Comparison of ENCODE assay signal across 8 cellular contexts in genomic region chr6:99330159-99330558, GRCh38. TPM values are rescaled to one million over a fixed set of nuclear protein-coding genes. Genes with fewer than 3 reads are reported as not detected.
DNase-seq lines count a peak whose midpoint lies in the region; ATAC-seq and TF ChIP-seq lines count a peak whose summit lies in the region.

No MANE protein-coding gene starts in this region.

- no peak overlapping the region for H3K27ac Mint-ChIP-seq in Calu3 (ENCODE audit: unreplicated experiment)

- no peaks in the 10 kb centered on the region for H3K36me3 Mint-ChIP-seq in Calu3 (ENCODE audit: insufficient read depth, unreplicated experiment)

- no peaks in the 10 kb centered on the region for H3K27me3 Mint-ChIP-seq in Calu3 (ENCODE audit: unreplicated experiment)

- no TSS peak for BruUV-seq in Calu3 (replicated peaks; lab: Mats Ljungman, UMichigan)

- ATAC-seq in GM19324 (IDR thresholded peaks at IDR 0.05; ENCODE audit: low FRiP score, unreplicated experiment) (peak; percentile 70), HG03196 (IDR thresholded peaks at IDR 0.05; ENCODE audit: unreplicated experiment) (peak; percentile 76)

- intact Hi-C loops in Calu3 (cut with micrococcal nuclease; ENCODE audit: unreplicated experiment) = loop anchor here (1.0 to 2.0 kb wide), 2 partner anchors 95 to 493 kb away; partner anchors contain the start of gene PNISR

- peak; percentile 52 for DNase-seq in Calu3
- peak; percentile 34 to 62 for DNase-seq in NOMO-1 (lab: John Stamatoyannopoulos, UW; ENCODE audit: unreplicated experiment in 2 of 2)
- peak; percentile 45 for DNase-seq in activated T-cell treated with anti-CD3 and anti-CD28 coated beads for 24 hours (ENCODE audit: low read depth)
- peak; percentile 75 for DNase-seq in fibroblast of the aortic adventitia (ENCODE audit: low read depth)
- DNase-seq in pons (ENCODE audit: low spot score) = peak; percentile 76
- no peak for DNase-seq in cerebellar nuclear complex (lab: John Stamatoyannopoulos, UW)

- peak; percentile 66 for TF ChIP-seq CTCF in Calu3 (IDR thresholded peaks at IDR 0.05; ENCODE audit: unreplicated experiment)
- peak; percentile 81 for TF ChIP-seq CTCF in fibroblast of the aortic adventitia (IDR thresholded peaks at IDR 0.05; ENCODE audit: insufficient read depth, low read length)

- no peak overlapping the region for H3K4me3 Mint-ChIP-seq in Calu3 (ENCODE audit: low read depth, unreplicated experiment)

- CTCF ChIA-PET in Calu3 (lab: Charles Lee) = interaction anchor here (0.5 to 1.3 kb wide), 5 partner anchors 14 to 102 kb away, joined by 3 to 4 read pairs (median 3); partner anchors contain the start of gene COQ3

- no peak overlapping the region for H3K4me3 ChIP-seq in fibroblast of the aortic adventitia (ENCODE audit: low read depth, low read length)

- no peaks in the 10 kb centered on the region for H3K9me3 Mint-ChIP-seq in Calu3 (ENCODE audit: low read depth, unreplicated experiment)

- no peaks in the 10 kb centered on the region for H3K4me1 Mint-ChIP-seq in Calu3 (ENCODE audit: low read depth, unreplicated experiment)

RNA-seq across cellular contexts. Expression of gene FAXC, which starts 19.3 kb away (rescaled TPM):
- 0.83 and 1.5 TPM in 2 replicates for total RNA-seq in Calu3 (2022)
- 0.08 and 0.54 TPM in 2 replicates for total RNA-seq in fibroblast of the aortic adventitia (ENCODE audit: low replicate concordance)

Comparison
In these comparisons a context has a peak if more than half of its experiments do, and no peak if none do; other contexts are left out.
1. DNase-seq: peak in Calu3 (single experiment), NOMO-1 (2 of 2), activated T-cell treated with anti-CD3 and anti-CD28 coated beads for 24 hours (single experiment), fibroblast of the aortic adventitia (single experiment) and pons (single experiment); none in cerebellar nuclear complex (0 of 2).